Comparison of ENCODE assay signal across 16 cellular contexts in the genomic region with DNA sequence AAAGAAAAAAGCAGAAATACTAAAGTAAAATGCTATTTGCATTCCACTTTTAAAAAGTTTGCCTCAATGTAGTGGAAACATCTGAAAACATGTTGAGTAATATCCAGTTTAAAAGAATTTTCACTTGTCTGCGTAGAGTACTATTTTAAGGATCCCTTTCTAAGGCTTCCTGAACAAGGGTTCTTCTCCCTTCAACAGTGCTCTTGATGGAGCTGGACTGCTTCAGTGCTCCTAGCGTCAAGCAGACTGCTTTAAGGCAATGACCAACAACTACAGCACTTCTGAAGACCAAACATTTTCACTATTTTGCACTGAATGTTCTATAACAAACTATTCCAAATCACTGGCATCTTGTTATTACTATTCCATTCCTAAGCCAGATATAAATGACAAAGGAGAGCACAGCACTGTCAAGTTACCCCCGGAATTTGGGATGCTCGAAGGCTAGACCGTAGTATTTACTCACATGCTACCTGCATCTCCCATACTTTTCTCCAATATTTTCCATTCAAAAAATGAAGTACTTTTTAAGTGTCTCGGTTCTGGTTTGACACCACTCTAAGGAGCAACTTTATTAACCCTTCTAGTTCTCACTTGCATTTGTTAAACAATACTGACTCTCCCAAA. TPM values are rescaled to one million over a fixed set of nuclear protein-coding genes. Genes with fewer than 3 reads are reported as not detected.
DNase-seq lines count a peak whose midpoint lies in the region; ATAC-seq and TF ChIP-seq lines count a peak whose summit lies in the region.
"Had no signal": no experiment of that assay in that cellular context is flagged by ENCODE, and none has a peak within 500 bp of the region (broad histone marks: within the 10 kb centered on the region; RNA-seq: fewer than 3 reads in every experiment).

No MANE protein-coding gene starts in this region.

- no peak overlapping the region for H2BK120ac ChIP-seq in H9 (ENCODE audit: low read depth, low read length, poor library complexity, severe bottlenecking)

- H3K9ac ChIP-seq in H9 (ENCODE audit: extremely low read depth, insufficient read length, low read length) (no peak overlapping the region), iPS-20b (ENCODE audit: low read depth, low read length) (peak overlapping the region; percentile 20; the same call in 1 of the 2 replicates)

- no peak overlapping the region for H3K4ac ChIP-seq in H9 (ENCODE audit: low read depth, low read length)

- no peak overlapping the region for H3K23ac ChIP-seq in H9 (ENCODE audit: insufficient read length, low read depth, low read length)

- H3K56ac ChIP-seq in H9 (ENCODE audit: insufficient read length, low read depth, low read length): no peak overlapping the region

- no peaks in the 10 kb centered on the region for H3K79me2 ChIP-seq in H9 (ENCODE audit: insufficient read depth, low read length)

- no peak overlapping the region for H4K8ac ChIP-seq in H9 (replicated peaks; ENCODE audit: insufficient read length, low read depth, low read length)

- H3K4me3 ChIP-seq in iPS-20b (ENCODE audit: low read length) (peak overlapping the region; percentile 28; the same call in 1 of the 2 replicates), neutrophil (ENCODE audit: low read depth in 1 of 2, low read length in 1 of 2) (no peak overlapping the region)
- H3K4me3 ChIP-seq: MG63 had no signal

- no peak overlapping the region for H2BK15ac ChIP-seq in H9 (ENCODE audit: low read depth, low read length)

- H3K4me3 Mint-ChIP-seq in activated T-cell treated with anti-CD3 and anti-CD28 coated beads, Interleukin-2, amount 50 U/mL, for 72 hours: no peak overlapping the region
- H3K4me3 Mint-ChIP-seq in H9 (peak overlapping the region in 1 of 2 experiments; percentile 54; a peak in 2 of 5 replicates), CD14-positive monocyte (no peak overlapping the region)
- H3K4me3 Mint-ChIP-seq: HFFc6 had no signal

- ATAC-seq in activated T-cell treated with anti-CD3 and anti-CD28 coated beads, Interleukin-2, amount 50 U/mL, for 72 hours (replicated peaks in 1 of 2): no peak
- ATAC-seq in GM19397 (IDR thresholded peaks at IDR 0.05; ENCODE audit: unreplicated experiment): no peak
- ATAC-seq: HepG2, Right ventricle myocardium inferior had no signal

- H3K36me3 ChIP-seq in iPS-20b (ENCODE audit: insufficient read depth, low read depth, low read length) (peaks cover 78% of the 10 kb centered on the region), neutrophil (peaks cover 74% of the 10 kb centered on the region)

- H2BK20ac ChIP-seq in H9 (ENCODE audit: low read depth, low read length, poor library complexity, severe bottlenecking): no peak overlapping the region

- H3T11ph ChIP-seq in H9 (ENCODE audit: low read length): no peak overlapping the region

- H3K14ac ChIP-seq in H9 (ENCODE audit: insufficient read depth, low read length): no peak overlapping the region

- no peaks in the 10 kb centered on the region for H4K20me1 ChIP-seq in H9 (ENCODE audit: control insufficient read depth, insufficient read depth, insufficient read length)

- H3K27me3 Mint-ChIP-seq in activated T-cell treated with anti-CD3 and anti-CD28 coated beads, Interleukin-2, amount 50 U/mL, for 72 hours (ENCODE audit: low read depth): no peaks in the 10 kb centered on the region
- H3K27me3 Mint-ChIP-seq in H9 (ENCODE audit: low read depth) (no peaks in the 10 kb centered on the region), CD14-positive monocyte (ENCODE audit: low read depth in 3 of 3) (no peaks in the 10 kb centered on the region)

- H3K4me1 Mint-ChIP-seq in activated T-cell treated with anti-CD3 and anti-CD28 coated beads, Interleukin-2, amount 50 U/mL, for 72 hours (ENCODE audit: low read depth): peaks cover 12% of the 10 kb centered on the region
- H3K4me1 Mint-ChIP-seq in H9: peaks cover 31 to 48% of the 10 kb centered on the region in 2 experiments
- peaks cover 4% of the 10 kb centered on the region for H3K4me1 Mint-ChIP-seq in CD14-positive monocyte

- H4K91ac ChIP-seq in H9 (ENCODE audit: insufficient read length, low read depth, low read length): no peak overlapping the region

- no peaks in the 10 kb centered on the region for H3K27me3 ChIP-seq in H9 (ENCODE audit: insufficient read depth, low read length)
- H3K27me3 ChIP-seq in iPS-20b (ENCODE audit: insufficient read depth, low read length): no peaks in the 10 kb centered on the region
- H3K27me3 ChIP-seq in neutrophil: no peaks in the 10 kb centered on the region
- H3K27me3 ChIP-seq: MG63 had no signal

- peaks cover 0 to 8% of the 10 kb centered on the region in 2 donors for H3K36me3 Mint-ChIP-seq in activated T-cell treated with anti-CD3 and anti-CD28 coated beads, Interleukin-2, amount 50 U/mL, for 72 hours (ENCODE audit: insufficient read depth in 2 of 2)
- H3K36me3 Mint-ChIP-seq in H9 (ENCODE audit: insufficient read depth in 1 of 3, low read depth in 3 of 3): peaks cover 12 to 44% (median 36%) of the 10 kb centered on the region in 3 experiments; a peak in 6 of 7 replicates
- peaks cover 58 to 83% of the 10 kb centered on the region in 2 donors for H3K36me3 Mint-ChIP-seq in CD14-positive monocyte

- no peak overlapping the region for H2BK12ac ChIP-seq in H9 (ENCODE audit: insufficient read length, low read depth, low read length)

- no peak for TF ChIP-seq CTCF in H9 (conservative IDR thresholded peaks at IDR 0.05)
- no peak for TF ChIP-seq CTCF in neutrophil (IDR thresholded peaks at IDR 0.05)
- TF ChIP-seq CTCF in CD14-positive monocyte (IDR thresholded peaks at IDR 0.05): no peak

- H3K9me3 Mint-ChIP-seq in activated T-cell treated with anti-CD3 and anti-CD28 coated beads, Interleukin-2, amount 50 U/mL, for 72 hours: no peaks in the 10 kb centered on the region
- no peaks in the 10 kb centered on the region for H3K9me3 Mint-ChIP-seq in H9
- no peaks in the 10 kb centered on the region for H3K9me3 Mint-ChIP-seq in CD14-positive monocyte
- H3K9me3 Mint-ChIP-seq: HFFc6 had no signal

- intact Hi-C loops in CD14-positive monocyte (cut with micrococcal nuclease): no loop called here

- H3K4me2 ChIP-seq in H9 (ENCODE audit: insufficient read depth, insufficient read length, low read length): no peak overlapping the region

- no peak for DNase-seq in activated T-cell treated with anti-CD3 and anti-CD28 coated beads, Interleukin-2, amount 50 U/mL, for 72 hours
- no peak for DNase-seq in activated T-cell treated with anti-CD3 and anti-CD28 coated beads for 4 hours
- DNase-seq in H9: no peak
- no peak for DNase-seq in foreskin melanocyte
- DNase-seq in CD14-positive monocyte (ENCODE audit: low spot score): no peak
- DNase-seq: DMS79, HFFc6, MG63, NCI-H1092 treated with DMSO at 0.1 percent for 48 hours, NCI-H1694 had no signal

- no peaks in the 10 kb centered on the region for H3K79me1 ChIP-seq in H9 (ENCODE audit: insufficient read depth, low read depth, low read length, poor library complexity, severe bottlenecking)

- H3K4me1 ChIP-seq in H9 (ENCODE audit: insufficient read depth, low read length) (peaks cover 5% of the 10 kb centered on the region; the same call in 1 of the 2 replicates), iPS-20b (ENCODE audit: insufficient read depth, low read length) (peaks cover 23% of the 10 kb centered on the region), neutrophil (ENCODE audit: control insufficient read depth in 1 of 2, insufficient read depth in 1 of 2, low read depth in 1 of 2, low read length in 1 of 2) (no peaks in the 10 kb centered on the region)

- H3K27ac Mint-ChIP-seq in activated T-cell treated with anti-CD3 and anti-CD28 coated beads, Interleukin-2, amount 50 U/mL, for 72 hours: peak overlapping the region; percentile 64
- H3K27ac Mint-ChIP-seq in H9 (peak overlapping the region; percentile 7 to 84 (median 76); a peak in 6 of 7 replicates), CD14-positive monocyte (peak overlapping the region in 1 of 7 donors; percentile 62)

- H2BK5ac ChIP-seq in H9 (ENCODE audit: insufficient read length, low read length): no peak overlapping the region

- peak overlapping the region; percentile 74 for H3K27ac ChIP-seq in H9 (ENCODE audit: insufficient read length, low read depth, low read length)
- peak overlapping the region; percentile 62 for H3K27ac ChIP-seq in iPS-20b (ENCODE audit: low read length)
- H3K27ac ChIP-seq in neutrophil: peak overlapping the region; percentile 20
- H3K27ac ChIP-seq: C4-2B had no signal

- no peak overlapping the region for H2AK5ac ChIP-seq in H9 (ENCODE audit: insufficient read length, low read length)

- H3K18ac ChIP-seq in H9 (ENCODE audit: insufficient read length, low read depth, low read length): no peak overlapping the region

- H4K5ac ChIP-seq in H9 (ENCODE audit: insufficient read length, low read depth, low read length): no peak overlapping the region

- WGBS in H9 (ENCODE audit: extremely low coverage, insufficient read length, low lambda C conversion rate): no CpG with 5 or more reads among the region's 6 CpGs

- H3K9me3 ChIP-seq in H9 (ENCODE audit: control insufficient read depth, low read depth, low read length) (no peaks in the 10 kb centered on the region), iPS-20b (ENCODE audit: insufficient read depth, low read depth, low read length) (no peaks in the 10 kb centered on the region), neutrophil (no peaks in the 10 kb centered on the region)
- H3K9me3 ChIP-seq: MG63 had no signal

- H3K23me2 ChIP-seq in H9 (ENCODE audit: insufficient read length, low read depth, low read length, poor library complexity, severe bottlenecking): no peaks in the 10 kb centered on the region

- no peak overlapping the region for H2AFZ ChIP-seq in H9 (ENCODE audit: low read length)

RNA-seq across cellular contexts. Expression of a gene that starts 36.1 kb away (rescaled TPM):
- 10 to 100 TPM; 65.8 to 65.9 TPM for total RNA-seq in activated T-cell treated with anti-CD3 and anti-CD28 coated beads, Interleukin-2, amount 50 U/mL, for 72 hours
- total RNA-seq in H9 (2021): 85.9 and 87.2 TPM in 2 replicates
- polyA plus RNA-seq in CD14-positive monocyte: 10 to 100 TPM; 92.8 to 96.4 TPM

Comparison
In these comparisons a context has a peak if more than half of its experiments do, and no peak if none do; other contexts are left out.
1. H3K27ac ChIP-seq: peak in every context shown above with its lines; median percentile 74 in H9; 62 in iPS-20b; 20 in neutrophil.